Comparison of ENCODE assay signal across 1 cellular context in genomic region chr1:63411081-63411480, GRCh38.
TF ChIP-seq lines count a peak whose summit lies in the region.

No MANE protein-coding gene starts in this region.

TF ChIP-seq in GM23338, 12 proteins besides CTCF, POLR2A, EP300 and RAD21 (continued from another document):
- TF ChIP-seq ZNF462 (CRISPR knock-in tag; IDR thresholded peaks at IDR 0.05) (no peak), EZH2phosphoT487 (IDR thresholded peaks at IDR 0.05; ENCODE audit: unreplicated experiment) (no peak), ZNF114 (CRISPR knock-in tag; IDR thresholded peaks at IDR 0.05) (no peak), STAT1 (IDR thresholded peaks at IDR 0.05; ENCODE audit: unreplicated experiment) (no peak), REST (IDR thresholded peaks at IDR 0.05; ENCODE audit: unreplicated experiment) (no peak), POLR2AphosphoS5 (IDR thresholded peaks at IDR 0.05; ENCODE audit: low read depth) (no peak)
TF ChIP-seq in GM23338: peak in this region for 0.
